In genomic region chr3:43009547-43009946, GRCh38 we compare ENCODE assay signal across 21 cellular contexts. TPM values are rescaled to one million over a fixed set of nuclear protein-coding genes. Genes with fewer than 3 reads are reported as not detected.
DNase-seq lines count a peak whose midpoint lies in the region; ATAC-seq, FAIRE-seq and TF ChIP-seq lines count a peak whose summit lies in the region.
"Had no signal": no experiment of that assay in that cellular context is flagged by ENCODE, and none has a peak within 500 bp of the region (broad histone marks: within the 10 kb centered on the region; RNA-seq: fewer than 3 reads in every experiment).

No MANE protein-coding gene starts in this region.

- H3K4me1 ChIP-seq in DND-41 (ENCODE audit: insufficient read depth, low read length) = no peaks in the 10 kb centered on the region
- H3K4me1 ChIP-seq in GM23338 (ENCODE audit: insufficient read depth) = no peaks in the 10 kb centered on the region
- H3K4me1 ChIP-seq in K562 (replicated peaks in 1 of 2; ENCODE audit: control insufficient read depth in 2 of 2, insufficient read depth in 2 of 2, low read length in 2 of 2) = no peaks in the 10 kb centered on the region
- H3K4me1 ChIP-seq in right lobe of liver = no peaks in the 10 kb centered on the region

- no peak overlapping the region for H3K27ac ChIP-seq in DND-41 (ENCODE audit: low read length)
- H3K27ac ChIP-seq in GM23338 (ENCODE audit: low read depth) = no peak overlapping the region
- no peak overlapping the region for H3K27ac ChIP-seq in K562 (ENCODE audit: extremely low read depth, low read depth, low read length)
- no peak overlapping the region for H3K27ac ChIP-seq in right lobe of liver
- H3K27ac ChIP-seq: RWPE1 had no signal

- H3K4me3 Mint-ChIP-seq in GM23338 = no peak overlapping the region
- peak overlapping the region in 1 of 5 donors; percentile 23 for H3K4me3 Mint-ChIP-seq in immature natural killer cell

- H3K36me3 ChIP-seq in DND-41 (ENCODE audit: insufficient read depth, low read length) (no peaks in the 10 kb centered on the region), GM23338 (ENCODE audit: insufficient read depth) (no peaks in the 10 kb centered on the region), K562 (ENCODE audit: control insufficient read depth, insufficient read depth, low read length) (no peaks in the 10 kb centered on the region), right lobe of liver (no peaks in the 10 kb centered on the region)

- POLR2A ChIA-PET in K562 (lab: Yijun Ruan, JAX) = no interaction called here

- no peak for DNase-seq in DND-41
- DNase-seq in GM23338 (ENCODE audit: low spot score) = no peak
- DNase-seq in K562 (ENCODE audit: extremely low read depth in 1 of 4, low spot score in 3 of 4) = no peak
- DNase-seq in right lobe of liver = no peak
- DNase-seq in immature natural killer cell = no peak
- no peak for DNase-seq in foreskin melanocyte
- DNase-seq: ACHN, C1 segment of cervical spinal cord, DMS79 treated with DMSO at 0.1 percent for 48 hours, KG1, MV-4-11, NCI-H1417, NCI-H187, NCI-H2107, NCI-H226, NCI-H524 had no signal

- peaks cover 7% of the 10 kb centered on the region; the same call in 1 of the 2 replicates for H3K9me2 ChIP-seq in GM23338 (ENCODE audit: insufficient read depth)

- H3K4me1 Mint-ChIP-seq in GM23338 = peaks cover 4% of the 10 kb centered on the region
- peaks cover 0 to 2% of the 10 kb centered on the region in 2 donors for H3K4me1 Mint-ChIP-seq in immature natural killer cell

- no peak overlapping the region for H3K27ac Mint-ChIP-seq in GM23338
- H3K27ac Mint-ChIP-seq in immature natural killer cell = peak overlapping the region in 1 of 6 donors; percentile 24

- H3K4me2 ChIP-seq in DND-41 (ENCODE audit: insufficient read depth, low read length) (no peak overlapping the region), GM23338 (no peak overlapping the region), K562 (ENCODE audit: insufficient read depth, low read length) (no peak overlapping the region)

- no peaks in the 10 kb centered on the region for H3K27me3 Mint-ChIP-seq in GM23338 (ENCODE audit: insufficient read depth, low read depth, poor library complexity)
- H3K27me3 Mint-ChIP-seq in immature natural killer cell (ENCODE audit: low read depth in 3 of 3) = peaks cover 4 to 7% (median 7%) of the 10 kb centered on the region in 3 donors

- no peaks in the 10 kb centered on the region; the same call in 2 of the 3 replicates for H3K36me3 Mint-ChIP-seq in GM23338 (ENCODE audit: low read depth)
- H3K36me3 Mint-ChIP-seq in immature natural killer cell = peaks cover 0 to 5% (median 0%) of the 10 kb centered on the region in 3 donors

- H3K9me3 ChIP-seq in DND-41 (ENCODE audit: insufficient read depth, low read length, severe bottlenecking) (peaks cover 29% of the 10 kb centered on the region), K562 (replicated peaks; ENCODE audit: control insufficient read depth, insufficient read depth, low read depth, low read length) (no peaks in the 10 kb centered on the region), right lobe of liver (no peaks in the 10 kb centered on the region)

- no peak for TF ChIP-seq POLR2A in K562 (conservative IDR thresholded peaks at IDR 0.05)
- no peak for TF ChIP-seq POLR2A in right lobe of liver (IDR thresholded peaks at IDR 0.05)

- H3F3A ChIP-seq in GM23338 (replicated peaks; ENCODE audit: low read depth) = no peaks in the 10 kb centered on the region

- no TSS peak for BruUV-seq in K562 (replicated peaks; lab: Mats Ljungman, UMichigan)

- in situ Hi-C loops in K562 (cut with MboI) = no loop called here

- no peak for TF ChIP-seq RAD21 in K562 (CRISPR knock-in tag; conservative IDR thresholded peaks at IDR 0.05 in 1 of 2, IDR thresholded peaks at IDR 0.05 in 1 of 2)

- TF ChIP-seq EP300 in K562 (IDR thresholded peaks at IDR 0.05; ENCODE audit: low read length) = no peak

- H2AFZ ChIP-seq in DND-41 (ENCODE audit: low read depth, low read length) = no peak overlapping the region
- no peak overlapping the region for H2AFZ ChIP-seq in GM23338
- H2AFZ ChIP-seq in K562 (ENCODE audit: low read depth, low read length) = no peak overlapping the region

- H3K9ac ChIP-seq in DND-41 (ENCODE audit: low read depth, low read length) = no peak overlapping the region
- H3K9ac ChIP-seq in K562 (ENCODE audit: insufficient read depth in 1 of 2, low read depth in 2 of 2, low read length in 2 of 2) = no peak overlapping the region

- intact Hi-C loops in K562 (cut with micrococcal nuclease) = no loop called here
- intact Hi-C loops in right lobe of liver (cut with DNase I) = no loop called here

- peak; percentile 76 for FAIRE-seq in K562 (lab: Jason Lieb, UNC)
- FAIRE-seq: D721Med, GM19239 had no signal

- H3K4me3 ChIP-seq in DND-41 (ENCODE audit: low read depth in 1 of 2, low read length in 2 of 2) (no peak overlapping the region), GM23338 (no peak overlapping the region), K562 (no peak overlapping the region), right lobe of liver (no peak overlapping the region)

- H3K27me3 ChIP-seq in DND-41 (ENCODE audit: insufficient read depth, low read length, poor library complexity) (no peaks in the 10 kb centered on the region), GM23338 (ENCODE audit: insufficient read depth) (no peaks in the 10 kb centered on the region), K562 (ENCODE audit: control insufficient read depth in 2 of 2, insufficient read depth in 2 of 2, low read length in 2 of 2) (peaks cover 3% of the 10 kb centered on the region in 2 experiments; a peak in 2 of 5 replicates), right lobe of liver (no peaks in the 10 kb centered on the region)

- H4K20me1 ChIP-seq in DND-41 (ENCODE audit: insufficient read depth, low read length) = no peaks in the 10 kb centered on the region
- H4K20me1 ChIP-seq in GM23338 (replicated peaks; ENCODE audit: insufficient read depth) = no peaks in the 10 kb centered on the region; the same call in 1 of the 2 replicates
- H4K20me1 ChIP-seq in K562 (replicated peaks; ENCODE audit: control insufficient read depth, insufficient read depth, low read length) = no peaks in the 10 kb centered on the region

- ATAC-seq in DND-41 (ENCODE audit: insufficient read depth, low read depth) (no peak), GM23338 (no peak), K562 (no peak), right lobe of liver (peak; percentile 36 to 60 (median 44)), HG03342 (IDR thresholded peaks at IDR 0.05; ENCODE audit: unreplicated experiment) (no peak)

- 0% methylated on average over 3 of the region's 3 CpGs for WGBS in K562 (ENCODE audit: insufficient coverage, low coverage, missing lambda C conversion rate)
- WGBS in right lobe of liver (ENCODE audit: insufficient coverage, low coverage, low lambda C conversion rate, missing lambda C conversion rate) = 63% methylated on average over 1 of the region's 3 CpGs

- H3K79me2 ChIP-seq in DND-41 (ENCODE audit: insufficient read depth, low read length) (no peaks in the 10 kb centered on the region), GM23338 (replicated peaks; ENCODE audit: insufficient read depth) (no peaks in the 10 kb centered on the region), K562 (ENCODE audit: control insufficient read depth, insufficient read depth, low read length) (no peaks in the 10 kb centered on the region)

- CTCF ChIA-PET in K562 (lab: Yijun Ruan, JAX; ENCODE audit: low intra/inter-chr PET ratio) = no interaction called here

- H3K9me3 Mint-ChIP-seq in GM23338 (no peaks in the 10 kb centered on the region), immature natural killer cell (peaks cover 0 to 7% (median 0%) of the 10 kb centered on the region in 6 donors)

- TF ChIP-seq CTCF in DND-41 (IDR thresholded peaks at IDR 0.05; ENCODE audit: borderline replicate concordance, extremely low read depth, low read length, poor library complexity, severe bottlenecking) (peak; percentile 24), GM23338 (conservative IDR thresholded peaks at IDR 0.05; ENCODE audit: low read depth in 2 of 2) (peak; percentile 33 to 36; a peak in 3 of 4 replicates), K562 (IDR thresholded peaks at IDR 0.05 in 2 of 3, conservative IDR thresholded peaks at IDR 0.05 in 1 of 3; ENCODE audit: insufficient read depth in 2 of 3, low read depth in 1 of 3, low read length in 3 of 3) (0 out of 6 replicates have a peak, but pooled peaks of 1 of the 3 experiments have one; percentile 9), right lobe of liver (IDR thresholded peaks at IDR 0.05) (peak; percentile 12 to 35 (median 26))

- no peaks in the 10 kb centered on the region for H3K9me1 ChIP-seq in K562 (ENCODE audit: control insufficient read depth, insufficient read depth, low read length)

TF ChIP-seq in GM23338, 12 proteins besides CTCF, POLR2A, EP300 and RAD21 (continues in another document):
- TF ChIP-seq STAT1 (IDR thresholded peaks at IDR 0.05; ENCODE audit: unreplicated experiment) = no peak
- TF ChIP-seq NANOG (IDR thresholded peaks at IDR 0.05; ENCODE audit: borderline replicate concordance) = no peak
- no peak for TF ChIP-seq POLR2AphosphoS5 (IDR thresholded peaks at IDR 0.05; ENCODE audit: low read depth)

TF ChIP-seq in K562, 482 proteins besides CTCF, POLR2A, EP300 and RAD21:
- TF ChIP-seq GTF2F1 (IDR thresholded peaks at IDR 0.05; ENCODE audit: low read depth, low read length) = no peak
- no peak for TF ChIP-seq HMGN3 (IDR thresholded peaks at IDR 0.05; ENCODE audit: borderline replicate concordance, extremely low read depth, insufficient read length, low read depth, low read length)

RNA-seq across cellular contexts. Expression of gene GASK1A, which starts 30.4 kb away (rescaled TPM):
- total RNA-seq in GM23338 (2014; rRNA removed; shearing (Covaris generic)) = 11.1 and 16.2 TPM in 2 replicates
- polyA plus RNA-seq in GM23338 (2016; fragmentation: Nextera tagmentation; extraction: Ambion mirVana) (1.5 and 2.6 TPM in 2 replicates), K562 (2011; rRNA removed) (0.04 and 0.07 TPM in 2 replicates), K562 (2014; fragmentation: Illumina TruSeq; extraction: Trizol) (0.06 and 0.07 TPM in 2 replicates), K562 (2014; fragmentation: Nextera tagmentation; extraction: Ambion mirVana) (not detected), K562 (2014; rRNA removed) (0.11 TPM in 1 of 2 replicates, not detected in the other), immature natural killer cell (not detected)
- not detected in 2 replicates for total RNA-seq in K562 (2011; cell fraction: chromatin; rRNA removed; ENCODE audit: low replicate concordance)
- total RNA-seq in K562 (2011; cell fraction: nucleolus; rRNA removed) = not detected in 2 replicates
- not detected in 2 replicates for total RNA-seq in K562 (2011; cell fraction: nucleoplasm; rRNA removed)
- total RNA-seq in K562 (2014; rRNA removed) (0.05 TPM in 1 of 2 replicates, not detected in the other), K562 (2014; rRNA removed; fragmentation: Illumina TruSeq; extraction: Trizol) (0.10 TPM in 1 of 2 replicates, not detected in the other), K562 (2015; rRNA removed; fragmentation: Illumina TruSeq; extraction: Trizol) (not detected in 2 replicates), K562 (2021) (0.13 TPM in 1 of 2 replicates, not detected in the other), right lobe of liver (10 to 100 TPM in 3 of 6 experiments, 1 to 10 TPM in 3; 5.5 to 17.5 (median 10.5) TPM)
- 0.03 and 0.07 TPM in 2 replicates for polyA plus RNA-seq in K562 (2011; cell fraction: cytosol; rRNA removed)
- 0.07 and 0.13 TPM in 2 replicates for polyA plus RNA-seq in K562 (2011; cell fraction: nucleus; rRNA removed)
- 0.03 and 0.40 TPM in 2 replicates for polyA plus RNA-seq in K562 (2012)
- 0.09 TPM in 1 of 2 replicates, not detected in the other for polyA minus RNA-seq in K562 (2011; rRNA and poly(A)+ RNA removed)
- not detected in 2 replicates for polyA minus RNA-seq in K562 (2011; cell fraction: cytosol; rRNA and poly(A)+ RNA removed)
- polyA minus RNA-seq in K562 (2011; cell fraction: nucleus; rRNA and poly(A)+ RNA removed) = not detected in 2 replicates
- total RNA-seq: G401 had no signal

Comparison
In these comparisons a context has a peak if more than half of its experiments do, and no peak if none do; other contexts are left out.
1. ATAC-seq: peak in right lobe of liver (4 of 4); none in DND-41 (single experiment), GM23338 (single experiment), K562 (single experiment) and HG03342 (single experiment).
2. RNA of gene GASK1A, which starts 30.4 kb away (total RNA-seq): 5.5 to 17.5 TPM in right lobe of liver and 11.1 to 16.2 TPM in GM23338; 0.05 to 0.13 TPM in K562; every median in the first group is over 4 times any median in the second.